8 cellular contexts compared by ENCODE assay signal in the genomic region with DNA sequence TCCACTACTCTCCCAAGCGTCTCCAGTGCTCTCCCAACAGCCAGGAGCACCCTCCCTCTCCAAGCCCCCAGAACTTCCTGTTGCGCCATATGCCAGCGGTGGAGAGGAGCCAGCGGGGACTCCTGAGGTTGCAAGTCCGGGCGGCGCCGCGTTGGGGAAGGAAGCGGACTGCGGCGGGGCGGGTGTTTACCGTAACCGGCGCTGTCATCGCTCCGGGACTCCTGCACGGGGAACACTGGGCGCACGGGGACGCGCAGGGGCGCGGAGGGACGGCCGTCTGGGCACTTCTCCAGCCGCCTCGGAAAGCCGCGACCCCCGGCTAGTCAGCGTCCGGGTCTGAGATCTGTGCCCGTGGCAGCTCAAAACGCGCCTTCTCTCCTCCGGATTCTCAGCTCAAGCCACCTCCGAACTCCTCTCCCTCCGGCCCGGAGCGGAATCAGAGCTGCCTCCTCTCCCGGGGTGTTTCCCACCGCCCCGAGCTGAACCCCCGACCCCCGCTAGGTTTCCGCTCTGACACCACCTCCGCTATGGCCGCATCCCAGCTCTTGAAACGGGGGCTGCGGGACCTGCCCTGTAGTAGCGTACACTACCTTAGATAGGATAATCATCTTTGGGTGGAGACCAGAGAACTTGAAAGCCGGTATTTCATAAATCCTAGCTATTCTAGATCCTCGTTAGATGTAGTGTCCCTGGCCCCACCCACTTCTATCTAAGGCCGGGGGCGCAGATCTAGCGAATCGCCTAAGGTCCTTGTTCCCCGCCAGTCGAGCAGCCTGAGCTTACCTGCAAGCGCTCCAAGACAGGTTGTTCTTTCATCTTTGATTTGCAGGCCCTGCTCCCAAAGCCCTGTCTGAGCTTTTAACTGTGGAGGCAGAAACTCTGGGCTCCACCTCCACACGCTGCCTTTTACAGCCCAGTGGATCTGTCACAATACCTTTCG. TPM values are rescaled to one million over a fixed set of nuclear protein-coding genes. Genes with fewer than 3 reads are reported as not detected.
DNase-seq lines count a peak whose midpoint lies in the region; ATAC-seq and TF ChIP-seq lines count a peak whose summit lies in the region.

A gene with protein sequence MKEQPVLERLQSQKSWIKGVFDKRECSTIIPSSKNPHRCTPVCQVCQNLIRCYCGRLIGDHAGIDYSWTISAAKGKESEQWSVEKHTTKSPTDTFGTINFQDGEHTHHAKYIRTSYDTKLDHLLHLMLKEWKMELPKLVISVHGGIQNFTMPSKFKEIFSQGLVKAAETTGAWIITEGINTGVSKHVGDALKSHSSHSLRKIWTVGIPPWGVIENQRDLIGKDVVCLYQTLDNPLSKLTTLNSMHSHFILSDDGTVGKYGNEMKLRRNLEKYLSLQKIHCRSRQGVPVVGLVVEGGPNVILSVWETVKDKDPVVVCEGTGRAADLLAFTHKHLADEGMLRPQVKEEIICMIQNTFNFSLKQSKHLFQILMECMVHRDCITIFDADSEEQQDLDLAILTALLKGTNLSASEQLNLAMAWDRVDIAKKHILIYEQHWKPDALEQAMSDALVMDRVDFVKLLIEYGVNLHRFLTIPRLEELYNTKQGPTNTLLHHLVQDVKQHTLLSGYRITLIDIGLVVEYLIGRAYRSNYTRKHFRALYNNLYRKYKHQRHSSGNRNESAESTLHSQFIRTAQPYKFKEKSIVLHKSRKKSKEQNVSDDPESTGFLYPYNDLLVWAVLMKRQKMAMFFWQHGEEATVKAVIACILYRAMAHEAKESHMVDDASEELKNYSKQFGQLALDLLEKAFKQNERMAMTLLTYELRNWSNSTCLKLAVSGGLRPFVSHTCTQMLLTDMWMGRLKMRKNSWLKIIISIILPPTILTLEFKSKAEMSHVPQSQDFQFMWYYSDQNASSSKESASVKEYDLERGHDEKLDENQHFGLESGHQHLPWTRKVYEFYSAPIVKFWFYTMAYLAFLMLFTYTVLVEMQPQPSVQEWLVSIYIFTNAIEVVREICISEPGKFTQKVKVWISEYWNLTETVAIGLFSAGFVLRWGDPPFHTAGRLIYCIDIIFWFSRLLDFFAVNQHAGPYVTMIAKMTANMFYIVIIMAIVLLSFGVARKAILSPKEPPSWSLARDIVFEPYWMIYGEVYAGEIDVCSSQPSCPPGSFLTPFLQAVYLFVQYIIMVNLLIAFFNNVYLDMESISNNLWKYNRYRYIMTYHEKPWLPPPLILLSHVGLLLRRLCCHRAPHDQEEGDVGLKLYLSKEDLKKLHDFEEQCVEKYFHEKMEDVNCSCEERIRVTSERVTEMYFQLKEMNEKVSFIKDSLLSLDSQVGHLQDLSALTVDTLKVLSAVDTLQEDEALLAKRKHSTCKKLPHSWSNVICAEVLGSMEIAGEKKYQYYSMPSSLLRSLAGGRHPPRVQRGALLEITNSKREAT (N-terminal part only) (minus strand): TSS at position 881 of the 940 bp plus-strand sequence. CDS start 65 bp downstream, at position 816.

- H3K4me1 ChIP-seq in CD4-positive, alpha-beta memory T cell (ENCODE audit: insufficient read depth, low read length), result peaks cover 6% of the 10 kb centered on the region
- H3K4me1 ChIP-seq in thoracic aorta (ENCODE audit: control insufficient read depth in 1 of 2, low read depth in 2 of 2), result peaks cover 0 to 5% of the 10 kb centered on the region in 2 donors

- ATAC-seq in HG02885 (IDR thresholded peaks at IDR 0.05; ENCODE audit: poor library complexity, unreplicated experiment), result peak; percentile 69
- peak; percentile 75 to 88 for ATAC-seq in activated T-cell treated with anti-CD3 and anti-CD28 coated beads, Interleukin-2, amount 50 U/mL, for 72 hours (replicated peaks in 1 of 2)
- ATAC-seq in naive thymus-derived CD8-positive, alpha-beta T cell, result peak; percentile 65 to 71
- no peak for ATAC-seq in thoracic aorta (ENCODE audit: insufficient number of reproducible peaks, low FRiP score, low read depth)
- ATAC-seq in HG03378 (IDR thresholded peaks at IDR 0.05; ENCODE audit: unreplicated experiment), result no peak

- H3K27me3 ChIP-seq in CD4-positive, alpha-beta memory T cell (ENCODE audit: insufficient read depth, low read length), result peaks cover 15% of the 10 kb centered on the region
- H3K27me3 ChIP-seq in thoracic aorta (replicated peaks; ENCODE audit: insufficient read depth), result no peaks in the 10 kb centered on the region

- peaks cover 0 to 3% of the 10 kb centered on the region in 2 donors for H3K36me3 Mint-ChIP-seq in CD4-positive, alpha-beta memory T cell
- peaks cover 6 to 10% of the 10 kb centered on the region in 2 donors for H3K36me3 Mint-ChIP-seq in activated T-cell treated with anti-CD3 and anti-CD28 coated beads, Interleukin-2, amount 50 U/mL, for 72 hours (ENCODE audit: insufficient read depth in 2 of 2)
- peaks cover 0 to 12% (median 4%) of the 10 kb centered on the region in 3 donors for H3K36me3 Mint-ChIP-seq in naive thymus-derived CD8-positive, alpha-beta T cell

- H3K27ac ChIP-seq in CD4-positive, alpha-beta memory T cell (ENCODE audit: low read depth, low read length), result no peak within 1 kb of the TSS
- no peak within 1 kb of the TSS for H3K27ac ChIP-seq in thoracic aorta

- H3K9me3 ChIP-seq in CD4-positive, alpha-beta memory T cell (ENCODE audit: control insufficient read depth in 1 of 2, low read length in 2 of 2), result no peaks in the 10 kb centered on the region
- no peaks in the 10 kb centered on the region for H3K9me3 ChIP-seq in thoracic aorta

- peaks cover 22 to 35% of the 10 kb centered on the region in 2 donors for H3K27me3 Mint-ChIP-seq in CD4-positive, alpha-beta memory T cell
- H3K27me3 Mint-ChIP-seq in activated T-cell treated with anti-CD3 and anti-CD28 coated beads, Interleukin-2, amount 50 U/mL, for 72 hours (ENCODE audit: low read depth), result peaks cover 56% of the 10 kb centered on the region
- peaks cover 46 to 61% (median 49%) of the 10 kb centered on the region in 5 donors for H3K27me3 Mint-ChIP-seq in naive thymus-derived CD8-positive, alpha-beta T cell

- H3K9me3 Mint-ChIP-seq in CD4-positive, alpha-beta memory T cell, result peaks cover 0 to 7% (median 6%) of the 10 kb centered on the region in 8 donors
- peaks cover 3 to 6% of the 10 kb centered on the region in 2 donors for H3K9me3 Mint-ChIP-seq in activated T-cell treated with anti-CD3 and anti-CD28 coated beads, Interleukin-2, amount 50 U/mL, for 72 hours
- peaks cover 0 to 16% (median 6%) of the 10 kb centered on the region in 9 donors for H3K9me3 Mint-ChIP-seq in naive thymus-derived CD8-positive, alpha-beta T cell

- H3K4me3 Mint-ChIP-seq in CD4-positive, alpha-beta memory T cell, result peak within 1 kb of the TSS; percentile 78 to 94 (median 84)
- H3K4me3 Mint-ChIP-seq in activated T-cell treated with anti-CD3 and anti-CD28 coated beads, Interleukin-2, amount 50 U/mL, for 72 hours, result peak within 1 kb of the TSS; percentile 89 to 95
- peak within 1 kb of the TSS; percentile 76 to 92 (median 83) for H3K4me3 Mint-ChIP-seq in naive thymus-derived CD8-positive, alpha-beta T cell

- peak within 1 kb of the TSS; percentile 3 to 25 for H3K4me3 ChIP-seq in CD4-positive, alpha-beta memory T cell (ENCODE audit: low read length in 2 of 2)
- H3K4me3 ChIP-seq in fibroblast of the aortic adventitia (ENCODE audit: low read depth, low read length), result peak within 1 kb of the TSS; percentile 74
- H3K4me3 ChIP-seq in thoracic aorta, result peak within 1 kb of the TSS; percentile 74

- POLR2A ChIA-PET in CD4-positive, alpha-beta memory T cell (lab: Charles Lee; ENCODE audit: partially characterized antibody), result no interaction called here
- POLR2A ChIA-PET in naive thymus-derived CD8-positive, alpha-beta T cell (lab: Charles Lee), result no interaction called here

- no peaks in the 10 kb centered on the region for H3K36me3 ChIP-seq in CD4-positive, alpha-beta memory T cell (ENCODE audit: insufficient read depth, low read length)
- H3K36me3 ChIP-seq in thoracic aorta, result no peaks in the 10 kb centered on the region

- DNase-seq in CD4-positive, alpha-beta memory T cell, result peak in 4 of 5 donors; percentile 7 to 28 (median 17)
- DNase-seq in NCI-H748 (lab: John Stamatoyannopoulos, UW; ENCODE audit: unreplicated experiment) (peak; percentile 76), fibroblast of the aortic adventitia (ENCODE audit: low read depth) (peak; percentile 72), thoracic aorta (ENCODE audit: low spot score) (peak; percentile 21)
- DNase-seq in activated T-cell treated with anti-CD3 and anti-CD28 coated beads, Interleukin-2, amount 50 U/mL, for 72 hours, result peak; percentile 41 to 47
- DNase-seq in naive thymus-derived CD8-positive, alpha-beta T cell, result peak in 4 of 10 donors; percentile 14 to 25 (median 18)

- H3K27ac Mint-ChIP-seq in CD4-positive, alpha-beta memory T cell, result peak within 1 kb of the TSS in 1 of 7 donors; percentile 19
- H3K27ac Mint-ChIP-seq in activated T-cell treated with anti-CD3 and anti-CD28 coated beads, Interleukin-2, amount 50 U/mL, for 72 hours, result no peak within 1 kb of the TSS
- H3K27ac Mint-ChIP-seq in naive thymus-derived CD8-positive, alpha-beta T cell, result peak within 1 kb of the TSS in 1 of 10 donors; percentile 19

- TF ChIP-seq CTCF in fibroblast of the aortic adventitia (IDR thresholded peaks at IDR 0.05; ENCODE audit: insufficient read depth, low read length) (no peak), thoracic aorta (IDR thresholded peaks at IDR 0.05) (no peak)

- peaks cover 6 to 18% (median 16%) of the 10 kb centered on the region in 4 donors for H3K4me1 Mint-ChIP-seq in CD4-positive, alpha-beta memory T cell
- peaks cover 15% of the 10 kb centered on the region for H3K4me1 Mint-ChIP-seq in activated T-cell treated with anti-CD3 and anti-CD28 coated beads, Interleukin-2, amount 50 U/mL, for 72 hours (ENCODE audit: low read depth)
- peaks cover 6 to 19% (median 15%) of the 10 kb centered on the region in 4 donors for H3K4me1 Mint-ChIP-seq in naive thymus-derived CD8-positive, alpha-beta T cell

- CTCF ChIA-PET in CD4-positive, alpha-beta memory T cell (lab: Charles Lee; ENCODE audit: partially characterized antibody), result no interaction called here

- intact Hi-C loops in CD4-positive, alpha-beta memory T cell (cut with micrococcal nuclease), result loop anchor here (10.0 kb wide), 1 partner anchor 67 kb away; a partner anchor contains a TSS

RNA-seq across cellular contexts. Expression of the gene that starts here (rescaled TPM):
- total RNA-seq in CD4-positive, alpha-beta memory T cell, result not detected
- polyA plus RNA-seq in CD4-positive, alpha-beta memory T cell, result not detected
- under 1 TPM in 1 of 2 donors, not detected in 1; 0.10 TPM for total RNA-seq in activated T-cell treated with anti-CD3 and anti-CD28 coated beads, Interleukin-2, amount 50 U/mL, for 72 hours
- total RNA-seq in fibroblast of the aortic adventitia (ENCODE audit: low replicate concordance) (under 0.01 and 0.16 TPM in 2 replicates), thoracic aorta (1 to 10 TPM in 1 of 2 donors, under 1 TPM in 1; 0.41 to 1.3 TPM)
- total RNA-seq in naive thymus-derived CD8-positive, alpha-beta T cell, result not detected
- not detected for polyA plus RNA-seq in naive thymus-derived CD8-positive, alpha-beta T cell

Comparison
In these comparisons a context has a peak if more than half of its experiments do, and no peak if none do; other contexts are left out.
1. Peak in DNase-seq and H3K4me3 ChIP-seq in CD4-positive, alpha-beta memory T cell; RNA of the gene not detected or under 1 TPM.
2. Peak in DNase-seq and ATAC-seq in activated T-cell treated with anti-CD3 and anti-CD28 coated beads, Interleukin-2, amount 50 U/mL, for 72 hours; RNA of the gene not detected or under 1 TPM.
3. Peak in DNase-seq and H3K4me3 ChIP-seq in fibroblast of the aortic adventitia; RNA of the gene not detected or under 1 TPM.
4. Peak in ATAC-seq in naive thymus-derived CD8-positive, alpha-beta T cell; RNA of the gene not detected or under 1 TPM.
5. H3K4me3 ChIP-seq: peak in every context shown above with its lines; median percentile 74 in fibroblast of the aortic adventitia; 74 in thoracic aorta; 14 in CD4-positive, alpha-beta memory T cell.